20 cellular contexts compared by ENCODE assay signal in the genomic region with DNA sequence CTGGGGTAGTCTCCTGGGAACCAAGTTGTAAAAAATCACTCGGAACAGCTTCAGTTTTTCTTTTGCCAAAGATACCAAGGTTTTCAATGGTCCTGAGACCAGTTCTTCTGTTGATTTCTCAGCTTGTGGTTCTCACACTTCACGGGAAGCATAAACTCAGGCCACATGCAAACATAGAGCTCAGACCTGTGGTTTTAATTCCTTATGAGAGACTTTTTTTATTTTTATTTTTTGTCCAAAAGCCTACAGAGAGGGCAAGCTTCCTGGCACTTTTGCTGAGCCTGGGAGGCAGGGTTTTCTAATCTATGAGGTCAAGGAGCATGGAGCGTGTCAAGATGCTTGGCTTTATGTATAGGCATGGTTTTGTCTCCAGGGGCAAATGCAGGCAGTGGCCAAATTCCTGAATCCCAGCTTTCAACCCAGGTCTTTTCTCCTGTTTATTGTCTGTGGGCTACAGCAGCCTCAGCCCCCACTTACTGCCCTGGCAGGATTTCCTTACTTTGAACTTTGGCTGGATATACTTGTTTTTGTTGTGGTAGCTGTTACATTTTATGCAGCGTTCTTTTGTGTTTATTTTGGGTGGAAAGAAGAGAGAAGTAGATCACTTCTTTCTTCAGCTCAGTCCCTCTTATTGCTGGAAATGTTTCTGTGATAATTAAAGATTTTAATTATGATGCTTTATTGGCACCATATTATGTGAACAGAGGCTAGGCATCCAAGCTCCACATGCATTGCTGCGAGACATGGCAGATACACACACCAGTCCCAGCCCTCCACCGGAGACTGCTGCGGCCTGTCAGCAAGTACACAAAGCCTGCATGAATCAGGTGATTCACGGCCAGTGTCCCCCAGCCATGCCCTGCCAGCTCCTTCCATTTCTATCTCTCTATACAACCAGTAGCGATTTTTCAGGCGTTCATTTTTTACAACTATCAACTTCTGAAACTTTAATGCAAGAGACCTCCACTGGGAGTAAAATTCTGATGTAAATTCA. TPM values are rescaled to one million over a fixed set of nuclear protein-coding genes. Genes with fewer than 3 reads are reported as not detected.
DNase-seq lines count a peak whose midpoint lies in the region; ATAC-seq, FAIRE-seq and TF ChIP-seq lines count a peak whose summit lies in the region.
"Had no signal": no experiment of that assay in that cellular context is flagged by ENCODE, and none has a peak within 500 bp of the region (broad histone marks: within the 10 kb centered on the region; RNA-seq: fewer than 3 reads in every experiment).

No MANE protein-coding gene starts in this region.

- intact Hi-C loops in pancreas (cut with DNase I), result no loop called here
- intact Hi-C loops in activated CD4-positive, alpha-beta memory T cell treated with anti-CD3 and anti-CD28 coated beads for 36 hours (cut with micrococcal nuclease), result no loop called here

- H3K4me3 ChIP-seq in AG10803 (ENCODE audit: low read length) (no peak overlapping the region), pancreas (no peak overlapping the region)
- H3K4me3 ChIP-seq in effector memory CD4-positive, alpha-beta T cell (ENCODE audit: insufficient read depth, low read depth, low read length, poor library complexity, severe bottlenecking), result no peak overlapping the region
- H3K4me3 ChIP-seq: A549, gastrocnemius medialis, lower lobe of right lung, thyroid gland had no signal

- no peak for TF ChIP-seq CTCF in AG10803 (conservative IDR thresholded peaks at IDR 0.05; ENCODE audit: low read length)
- TF ChIP-seq CTCF in chondrocyte (IDR thresholded peaks at IDR 0.05), result no peak
- TF ChIP-seq CTCF in pancreas (IDR thresholded peaks at IDR 0.05), result no peak

- peak overlapping the region; percentile 14 for H3K4me3 Mint-ChIP-seq in chondrocyte (ENCODE audit: unreplicated experiment)
- no peak overlapping the region for H3K4me3 Mint-ChIP-seq in stimulated activated naive CD8-positive, alpha-beta T cell treated with anti-CD3 and anti-CD28 coated beads, Interleukin-15, amount 100 ng/mL, for 72 hours
- H3K4me3 Mint-ChIP-seq in activated CD4-positive, alpha-beta memory T cell treated with anti-CD3 and anti-CD28 coated beads for 36 hours, result no peak overlapping the region
- H3K4me3 Mint-ChIP-seq: CD14-positive monocyte; naive thymus-derived CD8-positive, alpha-beta T cell had no signal

- no peak for FAIRE-seq in pancreas (lab: Jason Lieb, UNC)
- FAIRE-seq: A549 had no signal

- H3K4me1 ChIP-seq in effector memory CD4-positive, alpha-beta T cell (ENCODE audit: control insufficient read depth, insufficient read depth, low read length, poor library complexity, severe bottlenecking), result no peaks in the 10 kb centered on the region
- no peaks in the 10 kb centered on the region for H3K4me1 ChIP-seq in pancreas
- H3K4me1 ChIP-seq: A549, gastrocnemius medialis, lower lobe of right lung, thyroid gland had no signal

- ATAC-seq in stimulated activated naive CD8-positive, alpha-beta T cell treated with anti-CD3 and anti-CD28 coated beads, Interleukin-15, amount 100 ng/mL, for 72 hours, result no peak
- no peak for ATAC-seq in pancreas
- ATAC-seq: A549; gastrocnemius medialis; lower lobe of right lung; naive thymus-derived CD8-positive, alpha-beta T cell had no signal

- peak overlapping the region; percentile 84 for H3K27ac Mint-ChIP-seq in chondrocyte (ENCODE audit: unreplicated experiment)
- no peak overlapping the region for H3K27ac Mint-ChIP-seq in stimulated activated naive CD8-positive, alpha-beta T cell treated with anti-CD3 and anti-CD28 coated beads, Interleukin-15, amount 100 ng/mL, for 72 hours
- H3K27ac Mint-ChIP-seq in activated CD4-positive, alpha-beta memory T cell treated with anti-CD3 and anti-CD28 coated beads for 36 hours, result no peak overlapping the region
- H3K27ac Mint-ChIP-seq: CD14-positive monocyte; naive thymus-derived CD8-positive, alpha-beta T cell had no signal

- no peaks in the 10 kb centered on the region for H3K27me3 Mint-ChIP-seq in chondrocyte (ENCODE audit: low read depth)
- H3K27me3 Mint-ChIP-seq in stimulated activated naive CD8-positive, alpha-beta T cell treated with anti-CD3 and anti-CD28 coated beads, Interleukin-15, amount 100 ng/mL, for 72 hours, result peaks cover 21% of the 10 kb centered on the region
- H3K27me3 Mint-ChIP-seq in activated CD4-positive, alpha-beta memory T cell treated with anti-CD3 and anti-CD28 coated beads for 36 hours, result peaks cover 8% of the 10 kb centered on the region

- peaks cover 9% of the 10 kb centered on the region for H3K9me3 Mint-ChIP-seq in chondrocyte (ENCODE audit: low read depth)
- no peaks in the 10 kb centered on the region for H3K9me3 Mint-ChIP-seq in stimulated activated naive CD8-positive, alpha-beta T cell treated with anti-CD3 and anti-CD28 coated beads, Interleukin-15, amount 100 ng/mL, for 72 hours
- no peaks in the 10 kb centered on the region for H3K9me3 Mint-ChIP-seq in activated CD4-positive, alpha-beta memory T cell treated with anti-CD3 and anti-CD28 coated beads for 36 hours

- no peaks in the 10 kb centered on the region for H3K27me3 ChIP-seq in effector memory CD4-positive, alpha-beta T cell (replicated peaks; ENCODE audit: control insufficient read depth, insufficient read depth, low read length, poor library complexity, severe bottlenecking)
- H3K27me3 ChIP-seq in pancreas, result no peaks in the 10 kb centered on the region
- H3K27me3 ChIP-seq: thyroid gland had no signal

- WGBS in pancreas, 2 donors, result 67 to 70% methylated on average over 10 of the region's 10 CpGs

- POLR2A ChIA-PET in activated CD4-positive, alpha-beta memory T cell treated with anti-CD3 and anti-CD28 coated beads for 36 hours (lab: Charles Lee), result interaction anchor here (0.5 kb wide), 1 partner anchor 98 kb away, joined by 3 read pairs; no protein-coding TSS in a partner anchor

- peaks cover 43% of the 10 kb centered on the region for H3K4me1 Mint-ChIP-seq in chondrocyte (ENCODE audit: low read depth)
- peaks cover 5% of the 10 kb centered on the region for H3K4me1 Mint-ChIP-seq in stimulated activated naive CD8-positive, alpha-beta T cell treated with anti-CD3 and anti-CD28 coated beads, Interleukin-15, amount 100 ng/mL, for 72 hours
- H3K4me1 Mint-ChIP-seq in activated CD4-positive, alpha-beta memory T cell treated with anti-CD3 and anti-CD28 coated beads for 36 hours (ENCODE audit: low read depth), result peaks cover 7% of the 10 kb centered on the region
- H3K4me1 Mint-ChIP-seq: CD14-positive monocyte had no signal

- H3K36me3 ChIP-seq in effector memory CD4-positive, alpha-beta T cell (ENCODE audit: control insufficient read depth, insufficient read depth, low read length), result no peaks in the 10 kb centered on the region
- no peaks in the 10 kb centered on the region for H3K36me3 ChIP-seq in pancreas
- H3K36me3 ChIP-seq: gastrocnemius medialis, lower lobe of right lung, thyroid gland had no signal

- CTCF ChIA-PET in activated CD4-positive, alpha-beta memory T cell treated with anti-CD3 and anti-CD28 coated beads for 36 hours (lab: Charles Lee), result no interaction called here

- DNase-seq in AG10803 (ENCODE audit: low read depth), result peak; percentile 47
- DNase-seq in chondrocyte (ENCODE audit: low spot score), result no peak
- DNase-seq in left kidney (ENCODE audit: low read depth, low spot score), result peak; percentile 81
- no peak for DNase-seq in stimulated activated naive CD8-positive, alpha-beta T cell treated with anti-CD3 and anti-CD28 coated beads, Interleukin-15, amount 100 ng/mL, for 72 hours
- no peak for DNase-seq in effector memory CD4-positive, alpha-beta T cell
- DNase-seq in pancreas, result no peak
- no peak for DNase-seq in activated CD4-positive, alpha-beta memory T cell treated with anti-CD3 and anti-CD28 coated beads for 36 hours
- DNase-seq: activated CD4-positive, alpha-beta T cell treated with anti-CD3 and anti-CD28 coated beads for 1 hour; activated gamma-delta T cell; DMS153; gastrocnemius medialis; lower lobe of right lung; naive thymus-derived CD8-positive, alpha-beta T cell; NCI-H1417 treated with DMSO at 0.1 percent for 48 hours; NCI-H526; thyroid gland had no signal

- H3K36me3 Mint-ChIP-seq in chondrocyte (ENCODE audit: low read depth), result peaks cover 5% of the 10 kb centered on the region
- H3K36me3 Mint-ChIP-seq in activated CD4-positive, alpha-beta memory T cell treated with anti-CD3 and anti-CD28 coated beads for 36 hours, result no peaks in the 10 kb centered on the region
- H3K36me3 Mint-ChIP-seq: CD14-positive monocyte had no signal

- H3K27ac ChIP-seq in effector memory CD4-positive, alpha-beta T cell (ENCODE audit: insufficient read depth, low read length, poor library complexity, severe bottlenecking), result no peak overlapping the region
- H3K27ac ChIP-seq in pancreas, result no peak overlapping the region
- H3K27ac ChIP-seq: A549, gastrocnemius medialis, lower lobe of right lung, thyroid gland had no signal

- no peaks in the 10 kb centered on the region for H3K9me3 ChIP-seq in effector memory CD4-positive, alpha-beta T cell (ENCODE audit: control insufficient read depth, low read length)
- H3K9me3 ChIP-seq in pancreas, result no peaks in the 10 kb centered on the region
- H3K9me3 ChIP-seq: A549, gastrocnemius medialis, lower lobe of right lung, thyroid gland had no signal

RNA-seq across cellular contexts. Expression of a gene that starts 32.7 kb away (rescaled TPM):
- polyA plus RNA-seq in PFSK-1 (2012; ENCODE audit: insufficient read length, low read depth), result 36.4 TPM
- total RNA-seq in chondrocyte (8.8 to 11.5 TPM (median 10.6 TPM) in 3 replicates), pancreas (1 to 10 TPM in 1 of 6 donors, under 1 TPM in 3, not detected in 2; 0.12 to 1.1 (median 0.24) TPM)
- polyA plus RNA-seq in pancreas, result under 1 TPM in 1 of 2 donors, not detected in 1; 0.05 TPM
- 1 to 10 TPM in 1 of 2 experiments, under 1 TPM in 1; 0.85 to 1.8 TPM for total RNA-seq in activated CD4-positive, alpha-beta memory T cell treated with anti-CD3 and anti-CD28 coated beads for 36 hours
- total RNA-seq: naive thymus-derived CD8-positive, alpha-beta T cell; pulmonary artery endothelial cell had no signal
- polyA plus RNA-seq: A549, CD14-positive monocyte had no signal

Comparison
In these comparisons a context has a peak if more than half of its experiments do, and no peak if none do; other contexts are left out.
1. DNase-seq: peak in AG10803 (single experiment) and left kidney (single experiment); none in chondrocyte (single experiment), stimulated activated naive CD8-positive, alpha-beta T cell treated with anti-CD3 and anti-CD28 coated beads, Interleukin-15, amount 100 ng/mL, for 72 hours (0 of 2), effector memory CD4-positive, alpha-beta T cell (0 of 3), pancreas (0 of 6) and activated CD4-positive, alpha-beta memory T cell treated with anti-CD3 and anti-CD28 coated beads for 36 hours (single experiment).